In the genomic region with DNA sequence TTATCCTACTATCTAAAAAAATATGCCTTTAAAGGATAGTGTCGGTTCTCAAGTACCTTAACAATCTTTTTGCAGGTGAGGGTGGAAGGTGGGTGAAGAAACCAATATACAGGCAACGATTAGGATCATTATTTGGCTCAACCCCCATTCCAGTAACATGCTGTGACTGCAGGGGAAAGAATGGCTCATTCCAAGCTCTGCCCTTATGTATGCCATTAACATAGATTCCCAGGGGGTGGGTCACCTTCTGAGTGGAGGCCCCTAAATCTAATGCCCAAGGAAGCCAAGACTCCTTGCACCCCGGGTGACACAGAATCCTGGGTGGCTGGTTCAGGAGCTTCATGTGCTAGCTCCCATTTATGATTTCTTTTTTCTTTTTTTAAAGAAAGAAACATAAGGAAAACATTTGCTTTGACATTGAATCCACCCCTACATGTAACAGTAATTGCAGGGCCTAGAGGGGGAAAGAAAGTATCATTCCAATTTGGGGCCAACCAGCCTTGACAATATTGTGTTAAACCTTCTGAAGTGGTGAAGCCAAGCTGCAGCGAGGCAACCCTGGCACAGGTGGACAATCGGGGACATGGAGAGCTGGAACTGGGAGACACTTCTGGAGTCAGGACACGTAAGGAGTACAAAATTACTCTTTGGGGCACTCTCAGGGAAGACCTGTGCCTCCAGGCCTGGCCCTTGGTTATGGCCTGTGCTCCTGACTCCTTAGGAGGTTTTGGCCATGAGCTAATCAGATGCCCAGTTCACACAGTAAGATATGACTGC, we compare ENCODE assay signal across 1 cellular context.
TF ChIP-seq lines count a peak whose summit lies in the region.

No MANE protein-coding gene starts in this region.

TF ChIP-seq in GM23338, 12 proteins besides CTCF, POLR2A, EP300 and RAD21:
- TF ChIP-seq REST (IDR thresholded peaks at IDR 0.05; ENCODE audit: unreplicated experiment) (no peak), JUNB (IDR thresholded peaks at IDR 0.05; ENCODE audit: unreplicated experiment) (no peak), EZH2 (IDR thresholded peaks at IDR 0.05; ENCODE audit: low read depth, unreplicated experiment) (no peak), STAT1 (IDR thresholded peaks at IDR 0.05; ENCODE audit: unreplicated experiment) (no peak), ZNF331 (CRISPR knock-in tag; IDR thresholded peaks at IDR 0.05; ENCODE audit: low read depth) (no peak), NANOG (IDR thresholded peaks at IDR 0.05; ENCODE audit: borderline replicate concordance) (no peak), ETS1 (IDR thresholded peaks at IDR 0.05) (no peak), POLR2AphosphoS5 (IDR thresholded peaks at IDR 0.05; ENCODE audit: low read depth) (no peak), CREB1 (CRISPR knock-in tag; IDR thresholded peaks at IDR 0.05; ENCODE audit: low read depth) (no peak), EZH2phosphoT487 (IDR thresholded peaks at IDR 0.05; ENCODE audit: unreplicated experiment) (no peak)
